In genomic region chr17:36512641-36513040, GRCh38 we compare ENCODE assay signal across 23 cellular contexts. TPM values are rescaled to one million over a fixed set of nuclear protein-coding genes. Genes with fewer than 3 reads are reported as not detected.
DNase-seq lines count a peak whose midpoint lies in the region; ATAC-seq, FAIRE-seq and TF ChIP-seq lines count a peak whose summit lies in the region.
"Had no signal": no experiment of that assay in that cellular context is flagged by ENCODE, and none has a peak within 500 bp of the region (broad histone marks: within the 10 kb centered on the region; RNA-seq: fewer than 3 reads in every experiment).

No MANE protein-coding gene starts in this region.

- no peak for TF ChIP-seq CTCF in CD14-positive monocyte (IDR thresholded peaks at IDR 0.05)
- no peak for TF ChIP-seq CTCF in Panc1 (IDR thresholded peaks at IDR 0.05)

- no peak overlapping the region for H3K4me3 ChIP-seq in Panc1 (ENCODE audit: low read depth in 2 of 2, low read length in 2 of 2)

- H3K4me1 Mint-ChIP-seq in CD14-positive monocyte = no peaks in the 10 kb centered on the region
- H3K4me1 Mint-ChIP-seq: B cell, T-cell had no signal

- no peaks in the 10 kb centered on the region for H3K4me1 ChIP-seq in Panc1 (ENCODE audit: control insufficient read depth, insufficient read depth, low read length)

- FAIRE-seq in H54 (lab: Jason Lieb, UNC) = no peak

- H3K4me3 Mint-ChIP-seq in CD14-positive monocyte = no peak overlapping the region
- H3K4me3 Mint-ChIP-seq: B cell, T-cell had no signal

- CTCF ChIA-PET in Panc1 (lab: Charles Lee) = no interaction called here

- in situ Hi-C loops in Panc1 (cut with HindIII; ENCODE audit: low pct_unique_long_range_greater_than_20kb, low sequenced_read_pairs) = no loop called here

- TSS peak; percentile 45 for BruUV-seq in Panc1 (replicated peaks; lab: Mats Ljungman, UMichigan)

- intact Hi-C loops in CD14-positive monocyte (cut with micrococcal nuclease) = no loop called here
- intact Hi-C loops in Panc1 (cut with micrococcal nuclease; ENCODE audit: unreplicated experiment) = no loop called here

- no peaks in the 10 kb centered on the region for H3K9me3 ChIP-seq in Panc1 (ENCODE audit: control insufficient read depth, insufficient read depth, low read depth, low read length)

- H3K36me3 ChIP-seq in Panc1 (ENCODE audit: control insufficient read depth, insufficient read depth, low read length) = no peaks in the 10 kb centered on the region; the same call in 1 of the 2 replicates

- H3K36me3 Mint-ChIP-seq in CD14-positive monocyte = peaks cover 51 to 68% of the 10 kb centered on the region in 2 donors

- DNase-seq in AG20443 (ENCODE audit: low spot score) (peak; percentile 2), CD14-positive monocyte (ENCODE audit: low spot score) (peak; percentile 8), Panc1 (ENCODE audit: low read depth, low spot score) (no peak), mesenteric fat pad (ENCODE audit: low spot score) (peak; percentile 69), H54 (ENCODE audit: insufficient read length, low spot score) (no peak), cerebellum (ENCODE audit: low spot score) (no peak)
- DNase-seq: DMS53, H7, KBM-7, MV-4-11, NCI-H1105, NCI-H146, NCI-H1930, NCI-H2107, NCI-H446, NCI-H524 treated with DMSO at 0.1 percent for 48 hours, NCI-H774, PC-3 had no signal

- H3K9me3 Mint-ChIP-seq in CD14-positive monocyte = no peaks in the 10 kb centered on the region
- H3K9me3 Mint-ChIP-seq: T-cell had no signal

- no peak overlapping the region for H3K27ac ChIP-seq in Panc1 (ENCODE audit: low read length)
- H3K27ac ChIP-seq: C4-2B had no signal

- POLR2A ChIA-PET in Panc1 (lab: Charles Lee) = no interaction called here

- peaks cover 0 to 4% (median 0%) of the 10 kb centered on the region in 3 donors for H3K27me3 Mint-ChIP-seq in CD14-positive monocyte (ENCODE audit: low read depth in 3 of 3)
- H3K27me3 Mint-ChIP-seq: B cell, T-cell had no signal

- H3K27me3 ChIP-seq in Panc1 (ENCODE audit: control insufficient read depth, insufficient read depth, low read length) = no peaks in the 10 kb centered on the region

- ATAC-seq in Panc1 (no peak), HG03108 (IDR thresholded peaks at IDR 0.05; ENCODE audit: unreplicated experiment) (no peak)
- ATAC-seq: PC-3, Right ventricle myocardium inferior, T-cell had no signal

- peak overlapping the region in 2 of 7 donors; percentile 45 to 65 for H3K27ac Mint-ChIP-seq in CD14-positive monocyte
- H3K27ac Mint-ChIP-seq: B cell had no signal

- no peak for TF ChIP-seq POLR2A in H54 (IDR thresholded peaks at IDR 0.05; ENCODE audit: low read depth, low read length)

RNA-seq across cellular contexts. Expression of gene MYO19, which starts 22.0 kb away (rescaled TPM):
- 1 to 10 TPM; 1.2 to 1.9 TPM for polyA plus RNA-seq in CD14-positive monocyte
- total RNA-seq in Panc1 (2021; ENCODE audit: unreplicated experiment) (88.0 TPM), mesenteric fat pad (46.8 TPM), cerebellum (50.4 TPM)
- 43.1 TPM for polyA plus RNA-seq in Panc1 (2012; ENCODE audit: insufficient read length)

RNA-seq across cellular contexts. Expression of gene PIGW, which starts 22.1 kb away (rescaled TPM):
- 1 to 10 TPM; 3.1 to 5.9 TPM for polyA plus RNA-seq in CD14-positive monocyte
- total RNA-seq in Panc1 (2021; ENCODE audit: unreplicated experiment) (16.2 TPM), mesenteric fat pad (8.9 TPM), cerebellum (5.6 TPM)
- 4.9 TPM for polyA plus RNA-seq in Panc1 (2012; ENCODE audit: insufficient read length)

RNA-seq across cellular contexts. Expression of gene ZNHIT3, which starts 26.2 kb away (rescaled TPM):
- 10 to 100 TPM; 63.5 to 70.4 TPM for polyA plus RNA-seq in CD14-positive monocyte
- total RNA-seq in Panc1 (2021; ENCODE audit: unreplicated experiment) (16.8 TPM), mesenteric fat pad (19.1 TPM), cerebellum (33.4 TPM)
- 16.9 TPM for polyA plus RNA-seq in Panc1 (2012; ENCODE audit: insufficient read length)

RNA-seq across cellular contexts. Expression of gene GGNBP2, which starts 32.1 kb away (rescaled TPM):
- polyA plus RNA-seq in CD14-positive monocyte = 10 to 100 TPM; 22.3 to 31.5 TPM
- total RNA-seq in Panc1 (2021; ENCODE audit: unreplicated experiment) (57.2 TPM), mesenteric fat pad (75.4 TPM), cerebellum (57.3 TPM)
- polyA plus RNA-seq in Panc1 (2012; ENCODE audit: insufficient read length) = 33.5 TPM

Comparison
In these comparisons a context has a peak if more than half of its experiments do, and no peak if none do; other contexts are left out.
1. DNase-seq: peak in AG20443 (single experiment), CD14-positive monocyte (single experiment) and mesenteric fat pad (single experiment); none in Panc1 (single experiment), H54 (single experiment) and cerebellum (single experiment).